ENCODE assay signal across 10 cellular contexts in genomic region chr10:50554995-50555568, GRCh38.
A peak's percentile ranks its signal among the peaks of the same experiment; 100 is the strongest.
DNase-seq lines count a peak whose midpoint lies in the region; ATAC-seq and TF ChIP-seq lines count a peak whose summit lies in the region.
"Had no signal": no experiment of that assay in that cellular context is flagged by ENCODE, and none has a peak within 500 bp of the region (broad histone marks: within the 10 kb centered on the region; RNA-seq: fewer than 3 reads in every experiment).

No MANE protein-coding gene starts in this region.

- TF ChIP-seq RAD21 in IMR-90 (IDR thresholded peaks at IDR 0.05; ENCODE audit: low read length) = no peak

- in situ Hi-C loops in IMR-90 (cut with MboI; ENCODE audit: low sequenced_read_pairs) = no loop called here

- peak overlapping the region; percentile 66 for H3K4ac ChIP-seq in IMR-90 (ENCODE audit: low read depth, low read length)

- H3K4me3 ChIP-seq in IMR-90 (ENCODE audit: insufficient read depth, low read depth, low read length) (no peak overlapping the region), dorsolateral prefrontal cortex (no peak overlapping the region), muscle layer of duodenum (ENCODE audit: low read depth in 1 of 2, low read length in 2 of 2) (no peak overlapping the region), vagina (no peak overlapping the region)
- H3K4me3 ChIP-seq: body of pancreas had no signal

- H4K8ac ChIP-seq in IMR-90 (ENCODE audit: low read depth in 2 of 2, low read length in 2 of 2) = peak overlapping the region; percentile 19 to 42; a peak in 1 of 4 replicates

- peaks cover 11% of the 10 kb centered on the region; the same call in 1 of the 2 replicates for H4K20me1 ChIP-seq in IMR-90 (ENCODE audit: insufficient read depth, low read length)

- BruUV-seq in IMR-90 (replicated peaks; lab: Mats Ljungman, UMichigan) = no TSS peak

- intact Hi-C loops in IMR-90 (cut with micrococcal nuclease) = loop anchor here (5.0 kb wide), 2 partner anchors 52 to 93 kb away; no protein-coding TSS in a partner anchor
- intact Hi-C loops in dorsolateral prefrontal cortex (cut with DNase I) = loop anchor here in 1 of 2 donors (5.0 to 10.0 kb wide), 2 partner anchors 48 to 140 kb away; no protein-coding TSS in a partner anchor
- intact Hi-C loops in vagina (cut with DNase I) = loop anchor here (10.0 kb wide), 1 partner anchor 70 kb away; the partner anchor contains the start of gene SGMS1

- WGBS in IMR-90 (ENCODE audit: extremely low coverage in 2 of 2, insufficient read length in 1 of 2), 2 experiments = no CpG with 5 or more reads among the region's 3 CpGs

- DNase-seq in D341Med (ENCODE audit: low spot score) = peak; percentile 63
- DNase-seq in IMR-90 = peak; percentile 67
- peak in 2 of 10 donors; percentile 35 to 43 for DNase-seq in dorsolateral prefrontal cortex
- DNase-seq in SW 1271 (lab: John Stamatoyannopoulos, UW) = no peak
- no peak for DNase-seq in vagina (ENCODE audit: extremely low spot score in 2 of 2)
- no peak for DNase-seq in H4 (ENCODE audit: low spot score)
- DNase-seq in cortex of kidney (lab: John Stamatoyannopoulos, UW) = no peak
- DNase-seq: naive B cell had no signal

- H2BK15ac ChIP-seq in IMR-90 (ENCODE audit: low read depth, low read length) = peak overlapping the region; percentile 65; the same call in 2 of the 3 replicates

- H3K9me1 ChIP-seq in IMR-90 (ENCODE audit: insufficient read depth, low read length) = peaks cover 12% of the 10 kb centered on the region

- TF ChIP-seq CTCF in IMR-90 (conservative IDR thresholded peaks at IDR 0.05; ENCODE audit: low read depth, low read length) (no peak), dorsolateral prefrontal cortex (IDR thresholded peaks at IDR 0.05 in 54 of 56, conservative IDR thresholded peaks at IDR 0.05 in 2 of 56; ENCODE audit: low read depth in 1 of 56, partially characterized antibody in 56 of 56) (peak in 11 of 56 donors; percentile 8 to 33 (median 15)), vagina (IDR thresholded peaks at IDR 0.05) (no peak)

- H2BK120ac ChIP-seq in IMR-90 (ENCODE audit: low read depth, low read length) = peak overlapping the region; percentile 69

- H2AK9ac ChIP-seq in IMR-90 (replicated peaks; ENCODE audit: low read depth, low read length, poor library complexity) = no peak overlapping the region

- H3K4me1 ChIP-seq in IMR-90 (ENCODE audit: control insufficient read depth, insufficient read depth, low read length) (peaks cover 26% of the 10 kb centered on the region), muscle layer of duodenum (ENCODE audit: control insufficient read depth in 1 of 2, insufficient read depth in 2 of 2, low read length in 2 of 2) (peaks cover 23 to 49% of the 10 kb centered on the region in 2 donors), vagina (peaks cover 58% of the 10 kb centered on the region)

- H3K9ac ChIP-seq in IMR-90 (ENCODE audit: low read depth, low read length) = no peak overlapping the region

- peak overlapping the region; percentile 46; the same call in 1 of the 2 replicates for H3K23ac ChIP-seq in IMR-90 (ENCODE audit: low read depth, low read length)

- H3K14ac ChIP-seq in IMR-90 (replicated peaks; ENCODE audit: low read depth, low read length) = peak overlapping the region; percentile 27; the same call in 1 of the 2 replicates

- H3K56ac ChIP-seq in IMR-90 (ENCODE audit: extremely low read depth, insufficient read depth, low read length) = no peak overlapping the region; the same call in 1 of the 2 replicates

- peak overlapping the region; percentile 18; the same call in 1 of the 2 replicates for H3K4me2 ChIP-seq in IMR-90 (ENCODE audit: low read depth, low read length)

- H3K9me3 ChIP-seq in IMR-90 (ENCODE audit: control insufficient read depth, insufficient read depth, low read length) (no peaks in the 10 kb centered on the region), muscle layer of duodenum (ENCODE audit: control insufficient read depth in 1 of 2, low read length in 2 of 2) (no peaks in the 10 kb centered on the region), vagina (no peaks in the 10 kb centered on the region)
- H3K9me3 ChIP-seq: body of pancreas had no signal

- H2AFZ ChIP-seq in IMR-90 (replicated peaks; ENCODE audit: low read length, poor library complexity) = no peak overlapping the region

- dilution Hi-C loops in IMR-90 (cut with HindIII; ENCODE audit: low sequenced_read_pairs, unreplicated experiment) = no loop called here

- H4K5ac ChIP-seq in IMR-90 (ENCODE audit: low read depth, low read length) = peak overlapping the region; percentile 65

- peak overlapping the region; percentile 80 for H2BK5ac ChIP-seq in IMR-90 (ENCODE audit: low read depth, low read length, poor library complexity, severe bottlenecking)

- H3K18ac ChIP-seq in IMR-90 (ENCODE audit: low read depth, low read length) = peak overlapping the region; percentile 93

- H3K27me3 ChIP-seq in IMR-90 (ENCODE audit: control insufficient read depth, insufficient read depth, low read length) (no peaks in the 10 kb centered on the region), dorsolateral prefrontal cortex (no peaks in the 10 kb centered on the region), muscle layer of duodenum (ENCODE audit: low read depth, low read length) (no peaks in the 10 kb centered on the region), vagina (no peaks in the 10 kb centered on the region)
- H3K27me3 ChIP-seq: body of pancreas had no signal

- TF ChIP-seq POLR2A in IMR-90 (IDR thresholded peaks at IDR 0.05; ENCODE audit: low read depth, low read length) = no peak
- TF ChIP-seq POLR2A in vagina (IDR thresholded peaks at IDR 0.05) = no peak

- peak; percentile 39 for ATAC-seq in IMR-90 (ENCODE audit: low read depth)
- ATAC-seq: body of pancreas had no signal

- CTCF ChIA-PET in IMR-90 (lab: Yijun Ruan, JAX) = interaction anchor here (0.7 to 0.8 kb wide), 2 partner anchors 11 to 20 kb away, joined by 3 read pairs; no protein-coding TSS in a partner anchor

- peaks cover 36 to 44% of the 10 kb centered on the region in 2 experiments for H3K79me1 ChIP-seq in IMR-90 (ENCODE audit: low read depth in 1 of 2, low read length in 2 of 2)

- peak overlapping the region; percentile 83 for H3K27ac ChIP-seq in IMR-90 (ENCODE audit: insufficient read depth, low read length)
- H3K27ac ChIP-seq in dorsolateral prefrontal cortex = peak overlapping the region in 56 of 59 donors; percentile 15 to 86 (median 74)
- H3K27ac ChIP-seq in muscle layer of duodenum (ENCODE audit: low read length) = peak overlapping the region; percentile 42
- H3K27ac ChIP-seq in vagina = no peak overlapping the region

- POLR2A ChIA-PET in IMR-90 (lab: Charles Lee; ENCODE audit: unreplicated experiment) = interaction anchor here (1.0 kb wide), 1 partner anchor 137 kb away, joined by 5 read pairs; no protein-coding TSS in a partner anchor

- H2AK5ac ChIP-seq in IMR-90 (ENCODE audit: low read depth, low read length) = peak overlapping the region; percentile 75; the same call in 1 of the 2 replicates

- H3K36me3 ChIP-seq in IMR-90 (ENCODE audit: control insufficient read depth, insufficient read depth, low read length) = 0 out of 2 replicates have a peak, but pooled peaks cover 1% of the 10 kb centered on the region
- no peaks in the 10 kb centered on the region for H3K36me3 ChIP-seq in muscle layer of duodenum (ENCODE audit: control insufficient read depth in 1 of 2, insufficient read depth in 2 of 2, low read length in 2 of 2)
- no peaks in the 10 kb centered on the region for H3K36me3 ChIP-seq in vagina

- H2BK20ac ChIP-seq in IMR-90 (ENCODE audit: low read depth, low read length) = peak overlapping the region; percentile 76

- H4K91ac ChIP-seq in IMR-90 (ENCODE audit: insufficient read depth, low read depth, low read length) = peak overlapping the region; percentile 77; the same call in 1 of the 2 replicates

TF ChIP-seq in IMR-90, 13 proteins besides CTCF, POLR2A, EP300 and RAD21:
- TF ChIP-seq MXI1 (IDR thresholded peaks at IDR 0.05; ENCODE audit: borderline replicate concordance, low read depth, low read length) (no peak), SMC3 (IDR thresholded peaks at IDR 0.05; ENCODE audit: low read depth, low read length) (no peak), RFX5 (IDR thresholded peaks at IDR 0.05; ENCODE audit: low read depth, low read length) (no peak), BHLHE40 (IDR thresholded peaks at IDR 0.05; ENCODE audit: low read depth, low read length) (no peak), USF2 (IDR thresholded peaks at IDR 0.05; ENCODE audit: low read depth, low read length) (no peak), NFE2L2 (IDR thresholded peaks at IDR 0.05; ENCODE audit: low read depth, low read length) (no peak), RCOR1 (IDR thresholded peaks at IDR 0.05; ENCODE audit: insufficient replicate concordance, low read length) (no peak), MAZ (IDR thresholded peaks at IDR 0.05; ENCODE audit: borderline replicate concordance, low read depth, low read length) (no peak)

Comparison
In these comparisons a context has a peak if more than half of its experiments do, and no peak if none do; other contexts are left out.
1. DNase-seq: peak in D341Med (single experiment) and IMR-90 (single experiment); none in SW 1271 (0 of 2), vagina (0 of 2), H4 (single experiment) and cortex of kidney (single experiment).